In genomic region chr12:9925746-9926393, GRCh38 we compare ENCODE assay signal across 8 cellular contexts. TPM values are rescaled to one million over a fixed set of nuclear protein-coding genes. Genes with fewer than 3 reads are reported as not detected.
DNase-seq lines count a peak whose midpoint lies in the region; ATAC-seq and TF ChIP-seq lines count a peak whose summit lies in the region.

No MANE protein-coding gene starts in this region.

- H3K36me3 ChIP-seq in adrenal gland (replicated peaks in 1 of 2) (no peaks in the 10 kb centered on the region), hepatocyte (replicated peaks; ENCODE audit: insufficient read depth, low read depth) (no peaks in the 10 kb centered on the region), gastrocnemius medialis (no peaks in the 10 kb centered on the region)

- WGBS in adrenal gland, 4 donors = 5 to 15% (median 12%) methylated on average over 5 of the region's 5 CpGs
- WGBS in hepatocyte (ENCODE audit: low lambda C conversion rate, missing lambda C conversion rate) = 17% methylated on average over 5 of the region's 5 CpGs

- ATAC-seq in Right ventricle myocardium inferior (peak; percentile 23), gastrocnemius medialis (peak; percentile 30 to 61), HG03196 (IDR thresholded peaks at IDR 0.05; ENCODE audit: unreplicated experiment) (no peak)

- peak overlapping the region; percentile 64 for H2AFZ ChIP-seq in hepatocyte

- peak overlapping the region; percentile 70 for H3K4me2 ChIP-seq in hepatocyte

- H3K9me2 ChIP-seq in hepatocyte (replicated peaks; ENCODE audit: insufficient read depth) = no peaks in the 10 kb centered on the region

- H3K9me3 ChIP-seq in adrenal gland (replicated peaks in 1 of 3) (no peaks in the 10 kb centered on the region), hepatocyte (ENCODE audit: low read depth) (no peaks in the 10 kb centered on the region), gastrocnemius medialis (no peaks in the 10 kb centered on the region)

- no peak for DNase-seq in Right ventricle myocardium inferior (ENCODE audit: missing footprints)
- DNase-seq in cardiac septum (ENCODE audit: low spot score) = no peak
- peak; percentile 2 for DNase-seq in NCI-H345 treated with DMSO at 0.1 percent for 48 hours (lab: John Stamatoyannopoulos, UW; ENCODE audit: unreplicated experiment)
- DNase-seq in adrenal gland = peak in 5 of 7 donors; percentile 11 to 26 (median 17)
- DNase-seq in hepatocyte (ENCODE audit: low spot score) = peak; percentile 54
- DNase-seq in gastrocnemius medialis = no peak
- DNase-seq in NCI-H446 treated with DMSO at 0.1 percent for 48 hours (lab: John Stamatoyannopoulos, UW) = no peak

- H3K27me3 ChIP-seq in adrenal gland (no peaks in the 10 kb centered on the region), hepatocyte (no peaks in the 10 kb centered on the region), gastrocnemius medialis (no peaks in the 10 kb centered on the region)

- H3K27ac ChIP-seq in adrenal gland (no peak overlapping the region), hepatocyte (no peak overlapping the region), gastrocnemius medialis (no peak overlapping the region)

- intact Hi-C loops in Right ventricle myocardium inferior (cut with DNase I) (loop anchor here (2.0 to 5.0 kb wide), 2 partner anchors 109 to 175 kb away; no protein-coding TSS in a partner anchor), cardiac septum (cut with DNase I) (loop anchor here (5.0 kb wide), 2 partner anchors 114 to 174 kb away; no protein-coding TSS in a partner anchor), adrenal gland (cut with DNase I) (loop anchor here (5.0 to 10.0 kb wide), 4 partner anchors 109 to 179 kb away; no protein-coding TSS in a partner anchor), gastrocnemius medialis (cut with DNase I; ENCODE audit: low total_unique reads) (loop anchor here (1.0 kb wide), 2 partner anchors 112 to 177 kb away; no protein-coding TSS in a partner anchor)

- peak overlapping the region in 1 of 4 donors; percentile 40 for H3K4me3 ChIP-seq in adrenal gland
- H3K4me3 ChIP-seq in hepatocyte = no peak overlapping the region
- peak overlapping the region in 2 of 4 donors; percentile 12 to 30 for H3K4me3 ChIP-seq in gastrocnemius medialis

- in situ Hi-C loops in gastrocnemius medialis (cut with MboI; ENCODE audit: low sequenced_read_pairs in 4 of 4) = loop anchor here (5.0 to 10.0 kb wide), 3 partner anchors 111 to 181 kb away; no protein-coding TSS in a partner anchor

- no peaks in the 10 kb centered on the region for H4K20me1 ChIP-seq in hepatocyte (ENCODE audit: insufficient read depth, poor library complexity, severe bottlenecking)

- H3K4me1 ChIP-seq in adrenal gland (replicated peaks in 1 of 2) (peaks cover 0 to 5% of the 10 kb centered on the region in 2 donors), hepatocyte (ENCODE audit: insufficient read depth) (no peaks in the 10 kb centered on the region), gastrocnemius medialis (no peaks in the 10 kb centered on the region)

- TF ChIP-seq POLR2A in adrenal gland (IDR thresholded peaks at IDR 0.05) (no peak), gastrocnemius medialis (IDR thresholded peaks at IDR 0.05) (no peak)

- H3K79me2 ChIP-seq in hepatocyte = no peaks in the 10 kb centered on the region

- TF ChIP-seq CTCF in adrenal gland (IDR thresholded peaks at IDR 0.05) = peak; percentile 28 to 69 (median 56)
- peak; percentile 66 for TF ChIP-seq CTCF in hepatocyte (IDR thresholded peaks at IDR 0.05; ENCODE audit: poor library complexity)
- peak; percentile 32 to 50 (median 48) for TF ChIP-seq CTCF in gastrocnemius medialis (IDR thresholded peaks at IDR 0.05 in 4 of 5, conservative IDR thresholded peaks at IDR 0.05 in 1 of 5)

RNA-seq across cellular contexts. Expression of gene CLEC2A, which starts 6.3 kb away (rescaled TPM):
- total RNA-seq in Right ventricle myocardium inferior (not detected), cardiac septum (not detected), adrenal gland (not detected), hepatocyte (0.28 TPM in 1 of 2 replicates, not detected in the other), gastrocnemius medialis (not detected)
- polyA plus RNA-seq in adrenal gland (not detected), hepatocyte (2.1 TPM in 1 of 2 replicates, not detected in the other)

RNA-seq across cellular contexts. Expression of gene KLRF2, which starts 44.6 kb away (rescaled TPM):
- total RNA-seq in Right ventricle myocardium inferior (not detected), cardiac septum (not detected), adrenal gland (not detected), hepatocyte (not detected in 2 replicates), gastrocnemius medialis (not detected)
- polyA plus RNA-seq in adrenal gland (not detected), hepatocyte (0.36 TPM in 1 of 2 replicates, not detected in the other)

RNA-seq across cellular contexts. Expression of gene CLEC12A, which starts 45.3 kb away (rescaled TPM):
- total RNA-seq in Right ventricle myocardium inferior (6.5 TPM), cardiac septum (0.30 TPM), adrenal gland (1 to 10 TPM in 5 of 8 donors, under 1 TPM in 1, not detected in 2; 0.36 to 2.3 (median 1.7) TPM), hepatocyte (0.08 and 1.2 TPM in 2 replicates), gastrocnemius medialis (under 1 TPM in 2 of 4 donors, not detected in 2; 0.49 to 0.98 TPM)
- polyA plus RNA-seq in adrenal gland (1 to 10 TPM in 2 of 3 donors, under 1 TPM in 1; 0.51 to 2.0 (median 1.8) TPM), hepatocyte (0.54 and 0.73 TPM in 2 replicates)

RNA-seq across cellular contexts. Expression of gene CLEC2B, which starts 56.7 kb away (rescaled TPM):
- total RNA-seq in Right ventricle myocardium inferior (6.8 TPM), cardiac septum (6.7 TPM), adrenal gland (10 to 100 TPM in 3 of 8 donors, 1 to 10 TPM in 5; 3.9 to 17.0 (median 8.5) TPM), hepatocyte (5.0 and 5.7 TPM in 2 replicates), gastrocnemius medialis (10 to 100 TPM in 2 of 4 donors, 1 to 10 TPM in 2; 3.1 to 14.4 (median 10.7) TPM)
- polyA plus RNA-seq in adrenal gland (10 to 100 TPM; 10.8 to 17.7 (median 11.2) TPM), hepatocyte (4.9 and 5.9 TPM in 2 replicates)

Comparison
In these comparisons a context has a peak if more than half of its experiments do, and no peak if none do; other contexts are left out.
1. DNase-seq: peak in NCI-H345 treated with DMSO at 0.1 percent for 48 hours (single experiment), adrenal gland (5 of 7) and hepatocyte (single experiment); none in Right ventricle myocardium inferior (single experiment), cardiac septum (single experiment), gastrocnemius medialis (0 of 2) and NCI-H446 treated with DMSO at 0.1 percent for 48 hours (single experiment).
2. Peak in every context shown above with its lines, with median percentiles within 50 percentile points of each other: CTCF ChIP-seq.